In the genomic region with DNA sequence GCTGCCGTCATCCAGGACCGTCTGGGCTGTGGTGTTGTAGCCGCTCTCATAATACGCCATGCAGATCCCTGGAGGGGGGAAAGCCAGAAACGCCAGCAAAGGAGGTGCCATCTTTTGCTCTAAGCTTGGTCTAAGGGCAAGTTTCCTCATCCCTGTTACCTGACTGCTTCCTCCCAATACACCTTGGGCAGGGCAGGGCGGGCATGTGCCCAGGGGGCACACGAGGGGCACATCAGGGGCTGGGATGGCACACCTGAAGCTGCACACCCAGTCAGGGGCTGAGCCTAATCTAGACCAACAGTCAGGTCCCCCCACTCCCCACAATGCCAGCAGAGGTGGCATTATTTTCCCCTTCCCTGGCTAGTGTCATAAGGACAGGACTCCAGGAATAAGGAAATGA, we compare ENCODE assay signal across 14 cellular contexts. TPM values are rescaled to one million over a fixed set of nuclear protein-coding genes. Genes with fewer than 3 reads are reported as not detected.
"Had no signal": no experiment of that assay in that cellular context is flagged by ENCODE, and none has a peak within 500 bp of the region (broad histone marks: within the 10 kb centered on the region; RNA-seq: fewer than 3 reads in every experiment).

No MANE protein-coding gene starts in this region.

RNA-seq across cellular contexts. Expression of a gene that starts 3.4 kb away (rescaled TPM):
- total RNA-seq: activated B cell treated with CpG ODN at 0.5 μM for 24 hours; activated CD4-positive, alpha-beta memory T cell treated with anti-CD3 and anti-CD28 coated beads for 36 hours; activated CD4-positive, alpha-beta memory T cell treated with anti-CD3 and anti-CD28 coated beads, Interleukin-2, amount 10 ng/mL, durations not matched to agents 7 days and 5 days; activated CD4-positive, alpha-beta T cell treated with anti-CD3 and anti-CD28 coated beads for 36 hours; activated CD4-positive, alpha-beta T cell treated with anti-CD3 and anti-CD28 coated beads, Interleukin-2, amount 10 ng/mL, durations not matched to agents 24 days and 14 days; activated CD4-positive, alpha-beta T cell treated with anti-CD3 and anti-CD28 coated beads, Interleukin-2, amount 10 ng/mL, durations not matched to agents 7 days and 5 days; activated CD8-positive, alpha-beta memory T cell treated with anti-CD3 and anti-CD28 coated beads for 36 hours; activated CD8-positive, alpha-beta T cell treated with anti-CD3 and anti-CD28 coated beads for 36 hours; activated CD8-positive, alpha-beta T cell treated with anti-CD3 and anti-CD28 coated beads, Interleukin-2, amount 10 ng/mL, durations not matched to agents 7 days and 5 days; T-cell; T-helper 1 cell treated with Interleukin-12 subunit alpha and Interleukin-12 subunit beta and Interleukin-4 antibody, amounts not matched to agents 30 ng/mL and 1 ng/mL, for 36 hours; T-helper 17 cell; T-helper 2 cell treated with Interferon-gamma antibody and Interleukin-4, amounts not matched to agents 100 ng/mL and 5 ng/mL, for 36 hours; WTC11 had no signal
